Comparison of ENCODE assay signal across 29 cellular contexts in the genomic region with DNA sequence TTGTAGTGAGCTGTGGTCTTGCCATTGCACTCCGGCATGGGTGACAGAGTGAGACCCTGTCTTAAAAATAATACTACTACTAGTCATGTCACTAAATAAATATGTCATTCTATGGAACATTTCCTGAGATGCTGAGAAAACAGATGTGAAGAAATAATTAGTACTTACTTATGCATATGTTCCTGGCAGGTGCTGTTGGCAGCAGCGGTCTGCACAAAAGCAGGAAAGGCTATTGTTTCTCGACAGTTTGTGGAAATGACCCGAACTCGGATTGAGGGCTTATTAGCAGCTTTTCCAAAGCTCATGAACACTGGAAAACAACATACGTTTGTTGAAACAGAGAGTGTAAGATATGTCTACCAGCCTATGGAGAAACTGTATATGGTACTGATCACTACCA. TPM values are rescaled to one million over a fixed set of nuclear protein-coding genes. Genes with fewer than 3 reads are reported as not detected.
DNase-seq lines count a peak whose midpoint lies in the region; ATAC-seq and TF ChIP-seq lines count a peak whose summit lies in the region.
"Had no signal": no experiment of that assay in that cellular context is flagged by ENCODE, and none has a peak within 500 bp of the region (broad histone marks: within the 10 kb centered on the region; RNA-seq: fewer than 3 reads in every experiment).

No MANE protein-coding gene starts in this region.

- H3K36me3 ChIP-seq in left ventricle myocardium inferior (peaks cover 43% of the 10 kb centered on the region), right atrium auricular region (peaks cover 45% of the 10 kb centered on the region)

- H3K27me3 ChIP-seq in left ventricle myocardium inferior (ENCODE audit: low read depth): no peaks in the 10 kb centered on the region
- no peaks in the 10 kb centered on the region for H3K27me3 ChIP-seq in right atrium auricular region
- H3K27me3 ChIP-seq: dorsolateral prefrontal cortex, SJCRH30 had no signal

- ATAC-seq in left lobe of liver: no peak
- ATAC-seq: activated T-helper 17 cell treated with anti-CD3 and anti-CD28 coated beads, Interleukin-2, amount 50 U/mL, for 72 hours; GM12878; stimulated activated naive CD8-positive, alpha-beta T cell treated with anti-CD3 and anti-CD28 coated beads, Interleukin-15, Interleukin-2, amounts not matched to agents 100 U/mL and 50 U/mL, for 24 hours; T-cell had no signal

- no peak for TF ChIP-seq CTCF in left ventricle myocardium inferior (IDR thresholded peaks at IDR 0.05; ENCODE audit: borderline replicate concordance)
- TF ChIP-seq CTCF in right atrium auricular region (IDR thresholded peaks at IDR 0.05): no peak
- TF ChIP-seq CTCF in GM13976 (IDR thresholded peaks at IDR 0.05; ENCODE audit: borderline replicate concordance, control extremely low read depth, extremely low read depth, insufficient read depth, missing control alignments): no peak

- H3K27ac ChIP-seq in left ventricle myocardium inferior (replicated peaks) (peak overlapping the region; percentile 65), right atrium auricular region (no peak overlapping the region)
- H3K27ac ChIP-seq: SJCRH30, thoracic aorta, WERI-Rb-1 had no signal

- intact Hi-C loops in left ventricle myocardium inferior (cut with micrococcal nuclease): no loop called here

- H3K9me3 ChIP-seq in left ventricle myocardium inferior (replicated peaks) (no peaks in the 10 kb centered on the region), right atrium auricular region (no peaks in the 10 kb centered on the region)
- H3K9me3 ChIP-seq: SJCRH30, thoracic aorta had no signal

- DNase-seq in left ventricle myocardium inferior: no peak
- DNase-seq in right atrium auricular region (ENCODE audit: low spot score): no peak
- DNase-seq in NCI-H2081 treated with DMSO at 0.1 percent for 48 hours (lab: John Stamatoyannopoulos, UW): peak; percentile 56
- DNase-seq in dermis microvascular lymphatic vessel endothelial cell (ENCODE audit: low read depth in 2 of 2): peak; percentile 73 to 95
- DNase-seq in AG20443 (ENCODE audit: low spot score): no peak
- DNase-seq in left lobe of liver (ENCODE audit: low spot score): no peak
- no peak for DNase-seq in GM13976 (ENCODE audit: low spot score)
- DNase-seq: ACHN; activated CD4-positive, alpha-beta T cell treated with anti-CD3 and anti-CD28 coated beads for 48 hours; activated naive CD4-positive, alpha-beta T cell treated with anti-CD3 and anti-CD28 coated beads, Interleukin-2, amount 10 ng/mL, durations not matched to agents 7 days and 5 days; amniotic stem cell; cerebellar nuclear complex; dorsolateral prefrontal cortex; foreskin melanocyte; H7; hippocampal formation; Karpas-422; mammary epithelial cell; NCI-H1436 treated with DMSO at 0.1 percent for 48 hours; nephron progenitor cell; SJCRH30; small intestine; stimulated activated naive CD8-positive, alpha-beta T cell treated with anti-CD3 and anti-CD28 coated beads, Interleukin-15, Interleukin-2, amounts not matched to agents 100 U/mL and 50 U/mL, for 24 hours; T-cell; WERI-Rb-1 had no signal

- H3K4me1 ChIP-seq in left ventricle myocardium inferior (peaks cover 62% of the 10 kb centered on the region), right atrium auricular region (peaks cover 0 to 28% of the 10 kb centered on the region in 2 donors)

- H3K4me3 ChIP-seq in left ventricle myocardium inferior (no peak overlapping the region), right atrium auricular region (no peak overlapping the region)
- H3K4me3 ChIP-seq: dorsolateral prefrontal cortex, GM12878, SJCRH30, thoracic aorta had no signal

- in situ Hi-C loops in GM13976 (cut with MboI; ENCODE audit: low sequenced_read_pairs, unreplicated experiment): no loop called here

RNA-seq across cellular contexts. Expression of a gene that starts 8.8 kb away (rescaled TPM):
- total RNA-seq in left ventricle myocardium inferior (99.4 TPM), right atrium auricular region (100 to 1,000 TPM; 103 to 111 TPM), dermis microvascular lymphatic vessel endothelial cell (70.3 and 70.7 TPM in 2 replicates), left lobe of liver (61.0 TPM)

RNA-seq across cellular contexts. Expression of a gene that starts 15.3 kb away (rescaled TPM):
- total RNA-seq in left ventricle myocardium inferior (26.0 TPM), right atrium auricular region (10 to 100 TPM; 19.3 to 26.1 TPM), dermis microvascular lymphatic vessel endothelial cell (13.8 and 16.6 TPM in 2 replicates), left lobe of liver (5.4 TPM)

RNA-seq across cellular contexts. Expression of a gene that starts 26.4 kb away (rescaled TPM):
- total RNA-seq in left ventricle myocardium inferior: 102 TPM
- total RNA-seq in right atrium auricular region: 100 to 1,000 TPM; 102 to 105 TPM
- total RNA-seq in dermis microvascular lymphatic vessel endothelial cell: 20.7 and 27.6 TPM in 2 replicates
- 7.5 TPM for total RNA-seq in left lobe of liver

RNA-seq across cellular contexts. Expression of a gene that starts 50.1 kb away (rescaled TPM):
- total RNA-seq in left ventricle myocardium inferior (7.8 TPM), right atrium auricular region (10 to 100 TPM; 15.6 to 16.5 TPM), dermis microvascular lymphatic vessel endothelial cell (14.0 and 15.8 TPM in 2 replicates), left lobe of liver (37.5 TPM)

RNA-seq across cellular contexts. Expression of a gene that starts 53.8 kb away (rescaled TPM):
- total RNA-seq in left ventricle myocardium inferior: 1.1 TPM
- total RNA-seq in right atrium auricular region: under 1 TPM in 1 of 2 donors, not detected in 1; 0.89 TPM
- 0.64 and 0.76 TPM in 2 replicates for total RNA-seq in dermis microvascular lymphatic vessel endothelial cell
- total RNA-seq in left lobe of liver: 116 TPM
- total RNA-seq: GM12878, H7, RPMI7951 had no signal

Comparison
In these comparisons a context has a peak if more than half of its experiments do, and no peak if none do; other contexts are left out.
1. DNase-seq: peak in NCI-H2081 treated with DMSO at 0.1 percent for 48 hours (single experiment) and dermis microvascular lymphatic vessel endothelial cell (2 of 2); none in left ventricle myocardium inferior (single experiment), right atrium auricular region (single experiment), AG20443 (single experiment), left lobe of liver (single experiment) and GM13976 (single experiment).